ENCODE assay signal across 10 cellular contexts in genomic region chr1:155499953-155500621, GRCh38.
DNase-seq lines count a peak whose midpoint lies in the region; ATAC-seq and TF ChIP-seq lines count a peak whose summit lies in the region.
"Had no signal": no experiment of that assay in that cellular context is flagged by ENCODE, and none has a peak within 500 bp of the region (broad histone marks: within the 10 kb centered on the region; RNA-seq: fewer than 3 reads in every experiment).

No MANE protein-coding gene starts in this region.

- H3K9me3 ChIP-seq in right atrium auricular region, result no peaks in the 10 kb centered on the region
- no peaks in the 10 kb centered on the region for H3K9me3 ChIP-seq in naive thymus-derived CD4-positive, alpha-beta T cell (ENCODE audit: control insufficient read depth in 2 of 3, low read length in 3 of 3)

- H3K27me3 ChIP-seq in right atrium auricular region, result no peaks in the 10 kb centered on the region
- no peaks in the 10 kb centered on the region for H3K27me3 ChIP-seq in naive thymus-derived CD4-positive, alpha-beta T cell (ENCODE audit: control insufficient read depth in 2 of 2, insufficient read depth in 2 of 2, low read length in 2 of 2)

- no peak for TF ChIP-seq CTCF in right atrium auricular region (IDR thresholded peaks at IDR 0.05)

- no peak overlapping the region for H3K4me3 ChIP-seq in right atrium auricular region
- H3K4me3 ChIP-seq in naive thymus-derived CD4-positive, alpha-beta T cell (ENCODE audit: low read length), result no peak overlapping the region
- H3K4me3 ChIP-seq: lung had no signal

- intact Hi-C loops in Right ventricle myocardium superior (cut with DNase I), result no loop called here
- intact Hi-C loops in naive thymus-derived CD4-positive, alpha-beta T cell (cut with micrococcal nuclease), result loop anchor here in 1 of 2 donors (10.0 kb wide), 1 partner anchor 245 kb away; the partner anchor contains the start of gene ENTREP3

- H3K4me3 Mint-ChIP-seq in naive thymus-derived CD4-positive, alpha-beta T cell, result peak overlapping the region in 3 of 10 donors; percentile 3 to 36 (median 26)

- CTCF ChIA-PET in naive thymus-derived CD4-positive, alpha-beta T cell (lab: Charles Lee), result interaction anchor here (0.7 kb wide), 1 partner anchor 206 kb away, joined by 3 read pairs; no protein-coding TSS in a partner anchor

- ATAC-seq in Right ventricle myocardium superior (ENCODE audit: poor library complexity) (peak; percentile 72), HG03135 (IDR thresholded peaks at IDR 0.05; ENCODE audit: unreplicated experiment) (no peak), HG02840 (IDR thresholded peaks at IDR 0.05; ENCODE audit: low FRiP score, unreplicated experiment) (no peak)
- peak; percentile 32 for ATAC-seq in naive thymus-derived CD4-positive, alpha-beta T cell

- DNase-seq in Right ventricle myocardium superior (no peak), right atrium auricular region (ENCODE audit: low spot score) (no peak), NCI-H2081 treated with DMSO at 0.1 percent for 48 hours (lab: John Stamatoyannopoulos, UW) (peak; percentile 87), amniotic epithelial cell (ENCODE audit: low read depth) (peak; percentile 32), H4 (ENCODE audit: low spot score) (no peak)
- DNase-seq in naive thymus-derived CD4-positive, alpha-beta T cell, result no peak
- DNase-seq: DND-41 had no signal

- no peaks in the 10 kb centered on the region for H3K27me3 Mint-ChIP-seq in naive thymus-derived CD4-positive, alpha-beta T cell

- H3K27ac Mint-ChIP-seq in naive thymus-derived CD4-positive, alpha-beta T cell, result peak overlapping the region; percentile 4 to 54 (median 21)

- H3K36me3 Mint-ChIP-seq in naive thymus-derived CD4-positive, alpha-beta T cell, result peaks cover 0 to 8% (median 3%) of the 10 kb centered on the region in 5 donors

- H3K36me3 ChIP-seq in right atrium auricular region, result no peaks in the 10 kb centered on the region
- no peaks in the 10 kb centered on the region for H3K36me3 ChIP-seq in naive thymus-derived CD4-positive, alpha-beta T cell (ENCODE audit: control insufficient read depth in 2 of 3, insufficient read depth in 3 of 3, low read length in 3 of 3)

- POLR2A ChIA-PET in naive thymus-derived CD4-positive, alpha-beta T cell (lab: Charles Lee), result interaction anchor here (1.3 kb wide), 1 partner anchor 33 kb away, joined by 4 read pairs; no protein-coding TSS in a partner anchor

- H3K4me1 ChIP-seq in right atrium auricular region, result peaks cover 0 to 20% of the 10 kb centered on the region in 2 donors
- H3K4me1 ChIP-seq in naive thymus-derived CD4-positive, alpha-beta T cell (ENCODE audit: control insufficient read depth in 2 of 2, insufficient read depth in 2 of 2, low read length in 2 of 2), result peaks cover 0 to 14% of the 10 kb centered on the region in 2 donors

- H3K4me1 Mint-ChIP-seq in naive thymus-derived CD4-positive, alpha-beta T cell, result peaks cover 24 to 59% (median 44%) of the 10 kb centered on the region in 7 donors

- H3K9me3 Mint-ChIP-seq in naive thymus-derived CD4-positive, alpha-beta T cell, result no peaks in the 10 kb centered on the region

- H3K27ac ChIP-seq in right atrium auricular region, result no peak overlapping the region
- no peak overlapping the region for H3K27ac ChIP-seq in naive thymus-derived CD4-positive, alpha-beta T cell (ENCODE audit: low read depth, low read length)

Comparison
In these comparisons a context has a peak if more than half of its experiments do, and no peak if none do; other contexts are left out.
1. ATAC-seq: peak in Right ventricle myocardium superior (single experiment) and naive thymus-derived CD4-positive, alpha-beta T cell (single experiment); none in HG03135 (single experiment) and HG02840 (single experiment).
2. DNase-seq: peak in NCI-H2081 treated with DMSO at 0.1 percent for 48 hours (single experiment) and amniotic epithelial cell (single experiment); none in Right ventricle myocardium superior (single experiment), right atrium auricular region (single experiment), naive thymus-derived CD4-positive, alpha-beta T cell (0 of 9) and H4 (single experiment).